18 cellular contexts compared by ENCODE assay signal in the genomic region with DNA sequence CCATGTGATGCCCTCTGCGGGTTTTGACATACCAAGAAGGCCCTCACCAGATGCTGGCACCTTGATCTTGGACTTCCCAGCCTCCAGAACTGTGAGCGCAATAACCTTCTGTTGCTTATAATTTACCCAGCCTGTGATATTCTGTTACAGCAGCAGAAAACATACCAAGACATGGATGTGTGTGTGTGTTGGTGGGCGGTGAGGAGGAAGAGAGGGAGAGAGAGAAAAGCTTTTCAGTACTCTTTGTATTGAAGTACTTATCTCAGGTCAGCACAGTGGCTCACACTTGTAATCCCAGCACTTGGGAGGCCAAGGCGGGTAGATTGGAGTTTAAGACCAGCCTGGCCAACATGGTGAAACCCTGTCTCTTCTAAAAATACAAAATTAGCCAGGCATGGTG. TPM values are rescaled to one million over a fixed set of nuclear protein-coding genes. Genes with fewer than 3 reads are reported as not detected.
DNase-seq lines count a peak whose midpoint lies in the region; ATAC-seq and TF ChIP-seq lines count a peak whose summit lies in the region.
"Had no signal": no experiment of that assay in that cellular context is flagged by ENCODE, and none has a peak within 500 bp of the region (broad histone marks: within the 10 kb centered on the region; RNA-seq: fewer than 3 reads in every experiment).

No MANE protein-coding gene starts in this region.

- TF ChIP-seq CTCF in nephron progenitor cell (IDR thresholded peaks at IDR 0.05), result no peak

- no peaks in the 10 kb centered on the region for H3K9me3 Mint-ChIP-seq in activated naive CD8-positive, alpha-beta T cell treated with anti-CD3 and anti-CD28 coated beads, Interleukin-2, amount 50 U/mL, for 24 hours
- no peaks in the 10 kb centered on the region for H3K9me3 Mint-ChIP-seq in activated naive CD8-positive, alpha-beta T cell treated with anti-CD3 and anti-CD28 coated beads for 36 hours
- H3K9me3 Mint-ChIP-seq in immature natural killer cell (no peaks in the 10 kb centered on the region), nephron progenitor cell (no peaks in the 10 kb centered on the region)
- H3K9me3 Mint-ChIP-seq: CD4-positive, CD25-positive, alpha-beta regulatory T cell; CD8-positive, alpha-beta memory T cell; H9 had no signal

- H3K27me3 Mint-ChIP-seq in activated naive CD8-positive, alpha-beta T cell treated with anti-CD3 and anti-CD28 coated beads, Interleukin-2, amount 50 U/mL, for 24 hours, result no peaks in the 10 kb centered on the region
- no peaks in the 10 kb centered on the region for H3K27me3 Mint-ChIP-seq in activated naive CD8-positive, alpha-beta T cell treated with anti-CD3 and anti-CD28 coated beads for 36 hours
- peaks cover 3 to 27% (median 16%) of the 10 kb centered on the region in 3 donors for H3K27me3 Mint-ChIP-seq in immature natural killer cell (ENCODE audit: low read depth in 3 of 3)
- H3K27me3 Mint-ChIP-seq in nephron progenitor cell (ENCODE audit: low read depth, poor library complexity), result no peaks in the 10 kb centered on the region
- H3K27me3 Mint-ChIP-seq: CD4-positive, CD25-positive, alpha-beta regulatory T cell; CD8-positive, alpha-beta memory T cell had no signal

- H3K36me3 Mint-ChIP-seq in activated naive CD8-positive, alpha-beta T cell treated with anti-CD3 and anti-CD28 coated beads, Interleukin-2, amount 50 U/mL, for 24 hours (ENCODE audit: low read depth), result peaks cover 43% of the 10 kb centered on the region
- H3K36me3 Mint-ChIP-seq in activated naive CD8-positive, alpha-beta T cell treated with anti-CD3 and anti-CD28 coated beads for 36 hours, result peaks cover 19% of the 10 kb centered on the region
- H3K36me3 Mint-ChIP-seq in immature natural killer cell (peaks cover 9 to 58% (median 25%) of the 10 kb centered on the region in 3 donors), nephron progenitor cell (ENCODE audit: low read depth) (peaks cover 47% of the 10 kb centered on the region)

- no peak for ATAC-seq in activated naive CD8-positive, alpha-beta T cell treated with anti-CD3 and anti-CD28 coated beads, Interleukin-2, amount 50 U/mL, for 24 hours
- ATAC-seq in GM18868 (IDR thresholded peaks at IDR 0.05; ENCODE audit: unreplicated experiment), result no peak
- ATAC-seq: GM12878 had no signal

- no peak overlapping the region for H3K4me3 Mint-ChIP-seq in activated naive CD8-positive, alpha-beta T cell treated with anti-CD3 and anti-CD28 coated beads, Interleukin-2, amount 50 U/mL, for 24 hours
- H3K4me3 Mint-ChIP-seq in activated naive CD8-positive, alpha-beta T cell treated with anti-CD3 and anti-CD28 coated beads for 36 hours, result no peak overlapping the region
- no peak overlapping the region for H3K4me3 Mint-ChIP-seq in immature natural killer cell
- no peak overlapping the region for H3K4me3 Mint-ChIP-seq in nephron progenitor cell
- H3K4me3 Mint-ChIP-seq: CD4-positive, CD25-positive, alpha-beta regulatory T cell; CD8-positive, alpha-beta memory T cell; H9 had no signal

- no peak for DNase-seq in activated naive CD8-positive, alpha-beta T cell treated with anti-CD3 and anti-CD28 coated beads, Interleukin-2, amount 50 U/mL, for 24 hours
- DNase-seq in activated naive CD8-positive, alpha-beta T cell treated with anti-CD3 and anti-CD28 coated beads for 36 hours, result no peak
- no peak for DNase-seq in immature natural killer cell
- DNase-seq in nephron progenitor cell, result no peak
- no peak for DNase-seq in NCI-H1930 (lab: John Stamatoyannopoulos, UW)
- DNase-seq: ACHN; BE2C; C1 segment of cervical spinal cord; CD4-positive, CD25-positive, alpha-beta regulatory T cell; CD8-positive, alpha-beta memory T cell; COR-L47; DMS 273 treated with DMSO at 0.1 percent for 48 hours; DMS53; DND-41; EL; H9 had no signal

- H3K4me1 Mint-ChIP-seq in activated naive CD8-positive, alpha-beta T cell treated with anti-CD3 and anti-CD28 coated beads, Interleukin-2, amount 50 U/mL, for 24 hours, result peaks cover 4% of the 10 kb centered on the region
- H3K4me1 Mint-ChIP-seq in activated naive CD8-positive, alpha-beta T cell treated with anti-CD3 and anti-CD28 coated beads for 36 hours, result peaks cover 7% of the 10 kb centered on the region
- H3K4me1 Mint-ChIP-seq in immature natural killer cell (peaks cover 28 to 66% of the 10 kb centered on the region in 2 donors), nephron progenitor cell (no peaks in the 10 kb centered on the region)

- peak overlapping the region; percentile 44 for H3K27ac Mint-ChIP-seq in activated naive CD8-positive, alpha-beta T cell treated with anti-CD3 and anti-CD28 coated beads, Interleukin-2, amount 50 U/mL, for 24 hours
- H3K27ac Mint-ChIP-seq in activated naive CD8-positive, alpha-beta T cell treated with anti-CD3 and anti-CD28 coated beads for 36 hours, result no peak overlapping the region
- H3K27ac Mint-ChIP-seq in immature natural killer cell (peak overlapping the region; percentile 9 to 79 (median 50)), nephron progenitor cell (peak overlapping the region; percentile 20)
- H3K27ac Mint-ChIP-seq: H9 had no signal

RNA-seq across cellular contexts. Expression of gene TRAPPC10, which starts 23.1 kb away (rescaled TPM):
- total RNA-seq in activated naive CD8-positive, alpha-beta T cell treated with anti-CD3 and anti-CD28 coated beads for 36 hours, result 10 to 100 TPM; 42.4 to 44.4 TPM
- polyA plus RNA-seq in immature natural killer cell, result 10 to 100 TPM; 42.0 to 74.7 (median 43.2) TPM
